In the genomic region with DNA sequence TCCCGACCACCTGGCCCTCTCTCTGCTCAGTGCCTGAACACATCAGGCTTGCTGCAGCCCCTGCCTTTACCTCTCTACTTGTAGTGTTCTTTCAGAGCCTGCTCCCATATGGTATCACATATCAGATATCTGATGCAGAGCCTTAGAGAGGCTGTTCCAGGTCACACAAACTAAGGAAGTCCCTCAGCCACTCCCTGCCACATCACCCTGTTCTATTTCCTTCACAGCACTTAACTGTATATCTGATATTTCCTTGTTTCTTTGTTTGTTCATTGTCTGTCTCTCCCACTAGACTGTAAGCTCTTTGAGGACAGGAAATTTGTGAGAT, we compare ENCODE assay signal across 1 cellular context.
TF ChIP-seq lines count a peak whose summit lies in the region.

No MANE protein-coding gene starts in this region.

TF ChIP-seq in WTC11, 78 proteins besides CTCF, POLR2A, EP300 and RAD21 (continued from another document):
- TF ChIP-seq, protein P1, sequence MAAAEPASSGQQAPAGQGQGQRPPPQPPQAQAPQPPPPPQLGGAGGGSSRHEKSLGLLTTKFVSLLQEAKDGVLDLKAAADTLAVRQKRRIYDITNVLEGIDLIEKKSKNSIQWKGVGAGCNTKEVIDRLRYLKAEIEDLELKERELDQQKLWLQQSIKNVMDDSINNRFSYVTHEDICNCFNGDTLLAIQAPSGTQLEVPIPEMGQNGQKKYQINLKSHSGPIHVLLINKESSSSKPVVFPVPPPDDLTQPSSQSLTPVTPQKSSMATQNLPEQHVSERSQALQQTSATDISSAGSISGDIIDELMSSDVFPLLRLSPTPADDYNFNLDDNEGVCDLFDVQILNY (CRISPR knock-in tag; IDR thresholded peaks at IDR 0.05), result no peak
- TF ChIP-seq, protein P2, sequence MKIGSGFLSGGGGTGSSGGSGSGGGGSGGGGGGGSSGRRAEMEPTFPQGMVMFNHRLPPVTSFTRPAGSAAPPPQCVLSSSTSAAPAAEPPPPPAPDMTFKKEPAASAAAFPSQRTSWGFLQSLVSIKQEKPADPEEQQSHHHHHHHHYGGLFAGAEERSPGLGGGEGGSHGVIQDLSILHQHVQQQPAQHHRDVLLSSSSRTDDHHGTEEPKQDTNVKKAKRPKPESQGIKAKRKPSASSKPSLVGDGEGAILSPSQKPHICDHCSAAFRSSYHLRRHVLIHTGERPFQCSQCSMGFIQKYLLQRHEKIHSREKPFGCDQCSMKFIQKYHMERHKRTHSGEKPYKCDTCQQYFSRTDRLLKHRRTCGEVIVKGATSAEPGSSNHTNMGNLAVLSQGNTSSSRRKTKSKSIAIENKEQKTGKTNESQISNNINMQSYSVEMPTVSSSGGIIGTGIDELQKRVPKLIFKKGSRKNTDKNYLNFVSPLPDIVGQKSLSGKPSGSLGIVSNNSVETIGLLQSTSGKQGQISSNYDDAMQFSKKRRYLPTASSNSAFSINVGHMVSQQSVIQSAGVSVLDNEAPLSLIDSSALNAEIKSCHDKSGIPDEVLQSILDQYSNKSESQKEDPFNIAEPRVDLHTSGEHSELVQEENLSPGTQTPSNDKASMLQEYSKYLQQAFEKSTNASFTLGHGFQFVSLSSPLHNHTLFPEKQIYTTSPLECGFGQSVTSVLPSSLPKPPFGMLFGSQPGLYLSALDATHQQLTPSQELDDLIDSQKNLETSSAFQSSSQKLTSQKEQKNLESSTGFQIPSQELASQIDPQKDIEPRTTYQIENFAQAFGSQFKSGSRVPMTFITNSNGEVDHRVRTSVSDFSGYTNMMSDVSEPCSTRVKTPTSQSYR (CRISPR knock-in tag; IDR thresholded peaks at IDR 0.05), result no peak
- no peak for TF ChIP-seq CBFB (CRISPR knock-in tag; IDR thresholded peaks at IDR 0.05; ENCODE audit: low read depth)
